Comparison of ENCODE assay signal across 1 cellular context in genomic region chr19:38280030-38280921, GRCh38.
TF ChIP-seq lines count a peak whose summit lies in the region.

No MANE protein-coding gene starts in this region.

TF ChIP-seq in K562, 482 proteins besides CTCF, POLR2A, EP300 and RAD21:
- TF ChIP-seq ZBTB49 (CRISPR knock-in tag; IDR thresholded peaks at IDR 0.05; ENCODE audit: borderline replicate concordance) (no peak), PRDM10 (IDR thresholded peaks at IDR 0.05; ENCODE audit: partially characterized antibody) (no peak), BRF2 (IDR thresholded peaks at IDR 0.05; ENCODE audit: borderline replicate concordance, insufficient read depth, insufficient read length) (no peak), POLR3G (IDR thresholded peaks at IDR 0.05; ENCODE audit: extremely low read depth, insufficient read length, insufficient replicate concordance) (no peak), DACH1 (IDR thresholded peaks at IDR 0.05; ENCODE audit: partially characterized antibody) (no peak), MNT (conservative IDR thresholded peaks at IDR 0.05) (no peak)
TF ChIP-seq in K562: peak in this region for 0.
